Comparison of ENCODE assay signal across 12 cellular contexts in the genomic region with DNA sequence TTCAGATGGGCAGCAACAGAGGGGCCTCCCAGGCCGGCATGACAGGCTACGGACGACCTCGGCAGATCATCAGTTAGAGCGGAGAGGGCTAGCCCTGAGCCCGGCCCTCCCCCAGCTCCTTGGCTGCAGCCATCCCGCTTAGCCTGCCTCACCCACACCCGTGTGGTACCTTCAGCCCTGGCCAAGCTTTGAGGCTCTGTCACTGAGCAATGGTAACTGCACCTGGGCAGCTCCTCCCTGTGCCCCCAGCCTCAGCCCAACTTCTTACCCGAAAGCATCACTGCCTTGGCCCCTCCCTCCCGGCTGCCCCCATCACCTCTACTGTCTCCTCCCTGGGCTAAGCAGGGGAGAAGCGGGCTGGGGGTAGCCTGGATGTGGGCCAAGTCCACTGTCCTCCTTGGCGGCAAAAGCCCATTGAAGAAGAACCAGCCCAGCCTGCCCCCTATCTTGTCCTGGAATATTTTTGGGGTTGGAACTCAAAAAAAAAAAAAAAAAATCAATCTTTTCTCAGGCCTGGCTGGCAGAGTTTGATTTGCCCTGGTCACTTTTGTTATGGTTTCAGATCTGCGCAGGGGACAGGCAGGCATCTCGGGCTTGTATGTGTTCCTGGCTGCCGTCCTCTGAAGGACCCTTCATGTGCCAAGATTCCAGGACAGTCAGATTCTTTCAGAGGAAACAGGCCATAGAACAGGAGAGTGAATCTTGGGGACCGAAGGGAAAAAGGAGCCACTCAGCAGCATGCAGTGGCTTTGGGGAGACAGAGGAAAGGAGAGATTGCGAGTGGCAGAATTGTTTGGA. TPM values are rescaled to one million over a fixed set of nuclear protein-coding genes. Genes with fewer than 3 reads are reported as not detected.
DNase-seq lines count a peak whose midpoint lies in the region; ATAC-seq and TF ChIP-seq lines count a peak whose summit lies in the region.
"Had no signal": no experiment of that assay in that cellular context is flagged by ENCODE, and none has a peak within 500 bp of the region (broad histone marks: within the 10 kb centered on the region; RNA-seq: fewer than 3 reads in every experiment).

No MANE protein-coding gene starts in this region.

- 65% methylated on average over 11 of the region's 17 CpGs for WGBS in mammary epithelial cell (ENCODE audit: low coverage, missing lambda C conversion rate)
- 70 to 100% methylated on average over 1 to 15 of the region's 17 CpGs for WGBS in transverse colon (ENCODE audit: low coverage in 1 of 2), 2 donors

- H3K79me2 ChIP-seq in mammary epithelial cell (ENCODE audit: insufficient read depth, low read length) = no peaks in the 10 kb centered on the region
- H3K79me2 ChIP-seq: parathyroid adenoma had no signal

- H3K4me2 ChIP-seq in mammary epithelial cell (ENCODE audit: insufficient read depth, low read depth, low read length) = no peak overlapping the region

- H3K27ac ChIP-seq in mammary epithelial cell (ENCODE audit: insufficient read depth, low read depth, low read length) = no peak overlapping the region
- H3K27ac ChIP-seq in coronary artery = peak overlapping the region; percentile 97
- peak overlapping the region; percentile 84 to 96 (median 88) for H3K27ac ChIP-seq in transverse colon
- H3K27ac ChIP-seq: parathyroid adenoma had no signal

- no peak for ATAC-seq in naive thymus-derived CD8-positive, alpha-beta T cell
- no peak for ATAC-seq in GM21515 (IDR thresholded peaks at IDR 0.05; ENCODE audit: unreplicated experiment)
- no peak for ATAC-seq in HG02798 (IDR thresholded peaks at IDR 0.05; ENCODE audit: poor library complexity, unreplicated experiment)
- no peak for ATAC-seq in activated CD4-positive, CD25-positive, alpha-beta regulatory T cell treated with anti-CD3 and anti-CD28 coated beads, Interleukin-2, amount 50 U/mL, for 24 hours

- in situ Hi-C loops in mammary epithelial cell (cut with MboI; ENCODE audit: low sequenced_read_pairs in 2 of 2) = no loop called here
- in situ Hi-C loops in transverse colon (cut with MboI; ENCODE audit: low pct_ligation_motif_present in 1 of 4, low pct_unique_long_range_greater_than_20kb in 1 of 4, low sequenced_read_pairs in 3 of 4) = no loop called here

- dilution Hi-C loops in mammary epithelial cell (cut with HindIII; ENCODE audit: low sequenced_read_pairs) = no loop called here

- H3K9ac ChIP-seq in mammary epithelial cell (ENCODE audit: insufficient read depth, low read length) = no peak overlapping the region
- H3K9ac ChIP-seq: parathyroid adenoma had no signal

- no peaks in the 10 kb centered on the region for H4K20me1 ChIP-seq in mammary epithelial cell (ENCODE audit: insufficient read depth, low read length)

- no peaks in the 10 kb centered on the region for H3K27me3 Mint-ChIP-seq in MCF 10A (ENCODE audit: insufficient read depth, unreplicated experiment)
- no peaks in the 10 kb centered on the region for H3K27me3 Mint-ChIP-seq in naive thymus-derived CD8-positive, alpha-beta T cell

- no peak overlapping the region for H2AFZ ChIP-seq in mammary epithelial cell (ENCODE audit: low read depth, low read length)
- H2AFZ ChIP-seq: parathyroid adenoma had no signal

- H3K9me3 ChIP-seq in mammary epithelial cell (replicated peaks; ENCODE audit: insufficient read depth, low read length) (no peaks in the 10 kb centered on the region), transverse colon (no peaks in the 10 kb centered on the region)

- peaks cover 7% of the 10 kb centered on the region for H3K4me1 ChIP-seq in mammary epithelial cell (ENCODE audit: insufficient read depth, low read length)
- H3K4me1 ChIP-seq in transverse colon = peaks cover 0 to 29% (median 0%) of the 10 kb centered on the region in 4 donors
- H3K4me1 ChIP-seq: parathyroid adenoma had no signal

- H3K4me3 Mint-ChIP-seq in MCF 10A (ENCODE audit: unreplicated experiment) = no peak overlapping the region
- H3K4me3 Mint-ChIP-seq in naive thymus-derived CD8-positive, alpha-beta T cell = no peak overlapping the region

- TF ChIP-seq POLR2A in transverse colon (IDR thresholded peaks at IDR 0.05) = no peak

- TF ChIP-seq CTCF in MCF 10A (IDR thresholded peaks at IDR 0.05; ENCODE audit: unreplicated experiment) (no peak), mammary epithelial cell (conservative IDR thresholded peaks at IDR 0.05 in 1 of 2, IDR thresholded peaks at IDR 0.05 in 1 of 2; ENCODE audit: extremely low read depth in 1 of 2, insufficient read depth in 1 of 2, low read depth in 1 of 2, low read length in 2 of 2) (no peak), coronary artery (IDR thresholded peaks at IDR 0.05) (no peak), transverse colon (IDR thresholded peaks at IDR 0.05) (no peak)

- intact Hi-C loops in MCF 10A (cut with micrococcal nuclease) = loop anchor here (5.0 kb wide), 1 partner anchor 72 kb away; no protein-coding TSS in a partner anchor
- intact Hi-C loops in mammary epithelial cell (cut with micrococcal nuclease) = loop anchor here (5.0 kb wide), 1 partner anchor 72 kb away; no protein-coding TSS in a partner anchor
- intact Hi-C loops in transverse colon (cut with DNase I; ENCODE audit: low total_unique reads) = loop anchor here (5.0 kb wide), 1 partner anchor 72 kb away; no protein-coding TSS in a partner anchor

- BruUV-seq in MCF 10A (replicated peaks; lab: Mats Ljungman, UMichigan) (TSS peak; percentile 50), mammary epithelial cell (replicated peaks; lab: Mats Ljungman, UMichigan) (no TSS peak)

- TF ChIP-seq EP300 in transverse colon (IDR thresholded peaks at IDR 0.05; ENCODE audit: low read depth) = no peak

- H3K4me1 Mint-ChIP-seq in MCF 10A (ENCODE audit: insufficient read depth, unreplicated experiment) = no peaks in the 10 kb centered on the region
- peaks cover 0 to 3% (median 1%) of the 10 kb centered on the region in 4 donors for H3K4me1 Mint-ChIP-seq in naive thymus-derived CD8-positive, alpha-beta T cell

- POLR2A ChIA-PET in MCF 10A (lab: Yijun Ruan, JAX) = interaction anchor here (0.6 to 0.7 kb wide), 2 partner anchors 10 to 21 kb away, joined by 3 to 5 read pairs; no protein-coding TSS in a partner anchor
- POLR2A ChIA-PET in naive thymus-derived CD8-positive, alpha-beta T cell (lab: Charles Lee) = interaction anchor here (0.6 to 1.5 kb wide), 3 partner anchors 10 to 1082 kb away, joined by 3 to 5 read pairs (median 4); no protein-coding TSS in a partner anchor

- peaks cover 12% of the 10 kb centered on the region for H3K36me3 Mint-ChIP-seq in MCF 10A (ENCODE audit: insufficient read depth, unreplicated experiment)
- H3K36me3 Mint-ChIP-seq in naive thymus-derived CD8-positive, alpha-beta T cell = peaks cover 0 to 36% (median 6%) of the 10 kb centered on the region in 3 donors

- H3K36me3 ChIP-seq in mammary epithelial cell (ENCODE audit: insufficient read depth, low read length) (peaks cover 3% of the 10 kb centered on the region), transverse colon (peaks cover 0 to 10% (median 0%) of the 10 kb centered on the region in 4 donors)

- H3K4me3 ChIP-seq in mammary epithelial cell (replicated peaks in 1 of 3; ENCODE audit: insufficient read depth in 1 of 3, low read depth in 2 of 3, low read length in 3 of 3) (no peak overlapping the region), coronary artery (peak overlapping the region; percentile 75), transverse colon (peak overlapping the region in 2 of 4 donors; percentile 43 to 47)

- H3K9me3 Mint-ChIP-seq in MCF 10A (ENCODE audit: unreplicated experiment) = no peaks in the 10 kb centered on the region
- no peaks in the 10 kb centered on the region for H3K9me3 Mint-ChIP-seq in naive thymus-derived CD8-positive, alpha-beta T cell

- H3K27ac Mint-ChIP-seq in MCF 10A (ENCODE audit: low read depth, unreplicated experiment) = peak overlapping the region; percentile 44
- H3K27ac Mint-ChIP-seq in naive thymus-derived CD8-positive, alpha-beta T cell = peak overlapping the region in 7 of 10 donors; percentile 21 to 87 (median 44)

- H3K27me3 ChIP-seq in mammary epithelial cell (ENCODE audit: insufficient read depth, low read length) (no peaks in the 10 kb centered on the region), transverse colon (no peaks in the 10 kb centered on the region)

- DNase-seq in MCF 10A (ENCODE audit: unreplicated experiment) (no peak), mammary epithelial cell (no peak), coronary artery (ENCODE audit: low spot score) (no peak), transverse colon (no peak)
- no peak for DNase-seq in naive thymus-derived CD8-positive, alpha-beta T cell
- DNase-seq: central memory CD4-positive, alpha-beta T cell; NCI-H1092 treated with DMSO at 0.1 percent for 48 hours; NCI-H510A had no signal

- CTCF ChIA-PET in MCF 10A (lab: Yijun Ruan, JAX) (interaction anchor here (0.9 to 1.2 kb wide), 3 partner anchors 16 to 44 kb away, joined by 3 to 4 read pairs (median 4); no protein-coding TSS in a partner anchor), mammary epithelial cell (lab: Charles Lee; ENCODE audit: low non-redundant PET) (no interaction called here)

RNA-seq across cellular contexts. Expression of a gene that starts 5.3 kb away (rescaled TPM):
- total RNA-seq in MCF 10A (2022) (18.0 and 45.4 TPM in 2 replicates), mammary epithelial cell (1,000 to 10,000 TPM in 1 of 2 donors, 100 to 1,000 TPM in 1; 171 to 3,470 TPM), transverse colon (1,000 to 10,000 TPM in 3 of 4 donors, 100 to 1,000 TPM in 1; 899 to 4,235 (median 1,393) TPM)
- 55.9 TPM for polyA plus RNA-seq in mammary epithelial cell
- 8.0 TPM for polyA minus RNA-seq in mammary epithelial cell
- 10 to 100 TPM; 12.1 to 14.4 TPM for total RNA-seq in naive thymus-derived CD8-positive, alpha-beta T cell
- under 1 TPM; 0.13 to 0.51 (median 0.21) TPM for polyA plus RNA-seq in naive thymus-derived CD8-positive, alpha-beta T cell

RNA-seq across cellular contexts. Expression of a gene that starts 25.9 kb away (rescaled TPM):
- total RNA-seq in MCF 10A (2022) = 17.5 and 18.4 TPM in 2 replicates
- total RNA-seq in mammary epithelial cell = 10 to 100 TPM; 17.2 to 30.6 TPM
- polyA plus RNA-seq in mammary epithelial cell = 16.2 TPM
- polyA minus RNA-seq in mammary epithelial cell = 95.0 TPM
- total RNA-seq in naive thymus-derived CD8-positive, alpha-beta T cell = 10 to 100 TPM; 48.0 to 63.0 TPM
- 1 to 10 TPM; 2.3 to 3.1 (median 2.3) TPM for polyA plus RNA-seq in naive thymus-derived CD8-positive, alpha-beta T cell
- 10 to 100 TPM; 68.1 to 95.0 (median 78.2) TPM for total RNA-seq in transverse colon

RNA-seq across cellular contexts. Expression of a gene that starts 27.4 kb away (rescaled TPM):
- 58.6 and 61.8 TPM in 2 replicates for total RNA-seq in MCF 10A (2022)
- total RNA-seq in mammary epithelial cell = 10 to 100 TPM; 48.8 to 80.9 TPM
- polyA plus RNA-seq in mammary epithelial cell = 39.1 TPM
- polyA minus RNA-seq in mammary epithelial cell = 37.9 TPM
- 100 to 1,000 TPM; 277 to 296 TPM for total RNA-seq in naive thymus-derived CD8-positive, alpha-beta T cell
- polyA plus RNA-seq in naive thymus-derived CD8-positive, alpha-beta T cell = 10 to 100 TPM; 32.6 to 60.6 (median 47.8) TPM
- 100 to 1,000 TPM; 182 to 432 (median 204) TPM for total RNA-seq in transverse colon

RNA-seq across cellular contexts. Expression of a gene that starts 28.0 kb away (rescaled TPM):
- total RNA-seq in MCF 10A (2022) (23.3 TPM in 2 replicates), mammary epithelial cell (10 to 100 TPM; 10.3 to 22.4 TPM), transverse colon (100 to 1,000 TPM in 1 of 4 donors, 10 to 100 TPM in 3; 11.1 to 139 (median 14.5) TPM)
- 8.5 TPM for polyA plus RNA-seq in mammary epithelial cell
- polyA minus RNA-seq in mammary epithelial cell = 34.6 TPM
- total RNA-seq in naive thymus-derived CD8-positive, alpha-beta T cell = 10 to 100 TPM; 28.8 to 30.3 TPM
- 10 to 100 TPM in 1 of 3 donors, 1 to 10 TPM in 2; 7.5 to 11.6 (median 9.3) TPM for polyA plus RNA-seq in naive thymus-derived CD8-positive, alpha-beta T cell
